ENCODE assay signal across 31 cellular contexts in the genomic region with DNA sequence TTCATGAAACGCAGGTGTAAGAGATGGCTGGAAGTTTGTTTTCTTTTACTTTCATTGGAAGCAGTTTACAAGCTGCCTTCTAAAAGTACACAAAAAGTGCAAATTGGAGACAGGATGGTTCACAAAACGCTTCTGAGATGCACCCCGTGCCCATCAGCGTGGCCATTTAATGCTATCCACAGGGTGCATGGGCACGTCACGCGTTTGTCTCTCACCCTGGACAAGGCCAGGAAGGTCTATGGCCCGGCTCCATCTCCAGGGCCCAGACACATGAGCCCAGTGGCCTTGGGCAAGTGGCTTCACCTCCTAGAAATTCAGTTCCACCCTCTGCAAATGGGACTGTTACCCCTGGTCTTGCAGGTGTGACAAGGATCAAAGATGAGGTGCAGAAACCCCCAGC.
"Had no signal": no experiment of that assay in that cellular context is flagged by ENCODE, and none has a peak within 500 bp of the region (broad histone marks: within the 10 kb centered on the region; RNA-seq: fewer than 3 reads in every experiment).

No MANE protein-coding gene starts in this region.

- H3K27ac ChIP-seq: ascending aorta, breast epithelium, cardiac muscle cell, colonic mucosa, epithelial cell of prostate, esophagus squamous epithelium, gastroesophageal sphincter, heart right ventricle, WERI-Rb-1 had no signal

- DNase-seq: activated B cell treated with CpG ODN at 0.5 μM for 24 hours; activated CD4-positive, alpha-beta T cell treated with anti-CD3 and anti-CD28 coated beads for 48 hours; activated CD4-positive, alpha-beta T cell treated with anti-CD3 and anti-CD28 coated beads, Interleukin-2, amount 50 U/mL, for 1 hour; activated CD4-positive, alpha-beta T cell treated with anti-CD3 and anti-CD28 coated beads, Interleukin-2, amount 50 U/mL, for 48 hours; activated CD8-positive, alpha-beta memory T cell treated with anti-CD3 and anti-CD28 coated beads for 24 hours; activated CD8-positive, alpha-beta T cell treated with anti-CD3 and anti-CD28 coated beads for 36 hours; activated gamma-delta T cell; activated naive CD4-positive, alpha-beta T cell; activated naive CD4-positive, alpha-beta T cell treated with anti-CD3 and anti-CD28 coated beads, Interleukin-2, amount 10 ng/mL, durations not matched to agents 7 days and 5 days; activated naive CD8-positive, alpha-beta T cell treated with anti-CD3 and anti-CD28 coated beads, Interleukin-2, amount 10 ng/mL, durations not matched to agents 7 days and 5 days; activated T-cell treated with anti-CD3 and anti-CD28 coated beads, Interleukin-2, amount 50 U/mL, for 4 hours; central memory CD4-positive, alpha-beta T cell; cerebellar nuclear complex; colonic mucosa; effector CD8-positive, alpha-beta T cell; esophagus squamous epithelium; foreskin melanocyte; heart right ventricle; T-helper 17 cell; T1000; WERI-Rb-1 had no signal

- ATAC-seq: activated CD4-positive, CD25-positive, alpha-beta regulatory T cell treated with anti-CD3 and anti-CD28 coated beads, Interleukin-2, amount 50 U/mL, for 24 hours; activated CD8-positive, alpha-beta T cell treated with anti-CD3 and anti-CD28 coated beads for 36 hours; activated naive CD4-positive, alpha-beta T cell treated with anti-CD3 and anti-CD28 coated beads, Interleukin-2, amount 50 U/mL, for 72 hours; activated T-cell treated with anti-CD3 and anti-CD28 coated beads, Interleukin-2, amount 50 U/mL, for 4 hours; activated T-helper 17 cell treated with anti-CD3 and anti-CD28 coated beads, Interleukin-2, amount 50 U/mL, for 72 hours; gastroesophageal sphincter; heart right ventricle; T-helper 17 cell had no signal

- H3K4me1 Mint-ChIP-seq: activated B cell treated with CpG ODN at 0.5 μM for 24 hours; activated naive CD4-positive, alpha-beta T cell treated with anti-CD3 and anti-CD28 coated beads, Interleukin-2, amount 10 ng/mL, durations not matched to agents 7 days and 5 days; activated naive CD8-positive, alpha-beta T cell treated with anti-CD3 and anti-CD28 coated beads, Interleukin-2, amount 10 ng/mL, durations not matched to agents 7 days and 5 days; activated T-helper 17 cell treated with anti-CD3 and anti-CD28 coated beads, Interleukin-2, amount 50 U/mL, for 72 hours; T-helper 17 cell had no signal

- H3K27me3 Mint-ChIP-seq: activated B cell treated with CpG ODN at 0.5 μM for 24 hours; activated CD8-positive, alpha-beta T cell treated with anti-CD3 and anti-CD28 coated beads for 36 hours; activated naive CD8-positive, alpha-beta T cell treated with anti-CD3 and anti-CD28 coated beads, Interleukin-2, amount 10 ng/mL, durations not matched to agents 7 days and 5 days; activated T-helper 17 cell treated with anti-CD3 and anti-CD28 coated beads, Interleukin-2, amount 50 U/mL, for 72 hours had no signal

- H3K4me3 Mint-ChIP-seq: activated B cell treated with CpG ODN at 0.5 μM for 24 hours; activated CD8-positive, alpha-beta T cell treated with anti-CD3 and anti-CD28 coated beads for 36 hours; activated naive CD4-positive, alpha-beta T cell treated with anti-CD3 and anti-CD28 coated beads, Interleukin-2, amount 10 ng/mL, durations not matched to agents 7 days and 5 days; activated naive CD8-positive, alpha-beta T cell treated with anti-CD3 and anti-CD28 coated beads, Interleukin-2, amount 10 ng/mL, durations not matched to agents 7 days and 5 days; activated T-cell treated with anti-CD3 and anti-CD28 coated beads, Interleukin-2, amount 50 U/mL, for 4 hours; activated T-helper 17 cell treated with anti-CD3 and anti-CD28 coated beads, Interleukin-2, amount 50 U/mL, for 72 hours; brain; T-helper 17 cell; T-helper 2 cell treated with Interferon-gamma antibody and Interleukin-4, amounts not matched to agents 5 μg/mL and 100 μg/mL, for 36 hours had no signal

- H3K27me3 ChIP-seq: ascending aorta, breast epithelium, cardiac muscle cell, colonic mucosa had no signal

- H3K36me3 ChIP-seq: ascending aorta, breast epithelium, cardiac muscle cell, colonic mucosa, esophagus squamous epithelium, gastroesophageal sphincter, heart right ventricle, WERI-Rb-1 had no signal

- H3K4me3 ChIP-seq: ascending aorta, breast epithelium, cardiac muscle cell, colonic mucosa, esophagus squamous epithelium, gastroesophageal sphincter, heart right ventricle had no signal

- H3K9me3 Mint-ChIP-seq: activated B cell treated with CpG ODN at 0.5 μM for 24 hours; activated CD8-positive, alpha-beta T cell treated with anti-CD3 and anti-CD28 coated beads for 36 hours; activated naive CD4-positive, alpha-beta T cell treated with anti-CD3 and anti-CD28 coated beads, Interleukin-2, amount 10 ng/mL, durations not matched to agents 7 days and 5 days; activated naive CD4-positive, alpha-beta T cell treated with anti-CD3 and anti-CD28 coated beads, Interleukin-2, amount 50 U/mL, for 72 hours; activated naive CD8-positive, alpha-beta T cell treated with anti-CD3 and anti-CD28 coated beads, Interleukin-2, amount 10 ng/mL, durations not matched to agents 7 days and 5 days; activated T-cell treated with anti-CD3 and anti-CD28 coated beads, Interleukin-2, amount 50 U/mL, for 4 hours; activated T-helper 17 cell treated with anti-CD3 and anti-CD28 coated beads, Interleukin-2, amount 50 U/mL, for 72 hours; T-helper 2 cell treated with Interferon-gamma antibody and Interleukin-4, amounts not matched to agents 5 μg/mL and 100 μg/mL, for 36 hours had no signal

- H3K36me3 Mint-ChIP-seq: activated naive CD4-positive, alpha-beta T cell treated with anti-CD3 and anti-CD28 coated beads, Interleukin-2, amount 10 ng/mL, durations not matched to agents 7 days and 5 days; activated naive CD4-positive, alpha-beta T cell treated with anti-CD3 and anti-CD28 coated beads, Interleukin-2, amount 50 U/mL, for 72 hours; activated naive CD8-positive, alpha-beta T cell treated with anti-CD3 and anti-CD28 coated beads, Interleukin-2, amount 10 ng/mL, durations not matched to agents 7 days and 5 days; brain had no signal

- H3K9me3 ChIP-seq: ascending aorta, breast epithelium, colonic mucosa, esophagus squamous epithelium, gastroesophageal sphincter had no signal

- H3K27ac Mint-ChIP-seq: activated B cell treated with CpG ODN at 0.5 μM for 24 hours; activated CD8-positive, alpha-beta T cell treated with anti-CD3 and anti-CD28 coated beads for 36 hours; activated naive CD4-positive, alpha-beta T cell treated with anti-CD3 and anti-CD28 coated beads, Interleukin-2, amount 10 ng/mL, durations not matched to agents 7 days and 5 days; activated naive CD4-positive, alpha-beta T cell treated with anti-CD3 and anti-CD28 coated beads, Interleukin-2, amount 50 U/mL, for 72 hours; activated naive CD8-positive, alpha-beta T cell treated with anti-CD3 and anti-CD28 coated beads, Interleukin-2, amount 10 ng/mL, durations not matched to agents 7 days and 5 days; activated T-helper 17 cell treated with anti-CD3 and anti-CD28 coated beads, Interleukin-2, amount 50 U/mL, for 72 hours; T-helper 17 cell; T-helper 2 cell treated with Interferon-gamma antibody and Interleukin-4, amounts not matched to agents 5 μg/mL and 100 μg/mL, for 36 hours had no signal

- H3K4me1 ChIP-seq: ascending aorta, breast epithelium, colonic mucosa, gastroesophageal sphincter had no signal
